1 cellular context compared by ENCODE assay signal in the genomic region with DNA sequence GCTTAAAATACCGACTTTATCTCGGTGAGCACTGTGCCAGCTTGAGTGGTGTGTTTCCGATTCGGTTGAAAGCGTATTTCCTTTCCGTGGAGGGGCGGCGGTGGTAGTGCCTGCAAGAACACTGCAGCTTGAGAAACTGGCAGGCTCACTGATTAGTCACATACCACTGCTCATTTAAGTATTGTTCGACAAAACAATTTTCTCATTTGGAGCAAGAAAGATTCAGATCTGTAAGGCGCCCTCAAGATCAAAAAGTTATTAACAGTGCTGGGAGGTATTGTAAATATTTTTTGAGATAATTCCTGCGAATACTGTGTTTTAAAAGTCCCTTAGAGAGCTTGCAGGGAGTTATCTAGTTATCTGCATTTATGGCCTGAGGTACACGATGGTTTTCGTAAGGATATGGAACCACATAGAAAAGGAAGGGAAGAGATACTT.
TF ChIP-seq lines count a peak whose summit lies in the region.

No MANE protein-coding gene starts in this region.

TF ChIP-seq in HEK293, 187 proteins besides CTCF, POLR2A, EP300 and RAD21 (continued from another document):
- no peak for TF ChIP-seq ZNF239 (tag by site-specific recombination; IDR thresholded peaks at IDR 0.05)
- TF ChIP-seq, protein P1, sequence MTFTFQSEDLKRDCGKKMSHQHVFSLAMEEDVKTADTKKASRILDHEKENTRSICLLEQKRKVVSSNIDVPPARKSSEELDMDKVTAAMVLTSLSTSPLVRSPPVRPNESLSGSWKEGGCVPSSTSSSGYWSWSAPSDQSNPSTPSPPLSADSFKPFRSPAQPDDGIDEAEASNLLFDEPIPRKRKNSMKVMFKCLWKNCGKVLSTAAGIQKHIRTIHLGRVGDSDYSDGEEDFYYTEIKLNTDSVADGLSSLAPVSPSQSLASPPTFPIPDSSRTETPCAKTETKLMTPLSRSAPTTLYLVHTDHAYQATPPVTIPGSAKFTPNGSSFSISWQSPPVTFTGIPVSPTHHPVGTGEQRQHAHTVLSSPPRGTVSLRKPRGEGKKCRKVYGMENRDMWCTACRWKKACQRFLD (tag by site-specific recombination; IDR thresholded peaks at IDR 0.05), result no peak
- TF ChIP-seq SALL2 (tag by site-specific recombination; IDR thresholded peaks at IDR 0.05; ENCODE audit: borderline replicate concordance), result no peak
- peak; percentile 25; the same call in 1 of the 2 replicates for TF ChIP-seq ZBTB17 (tag by site-specific recombination; IDR thresholded peaks at IDR 0.05)
- TF ChIP-seq ZSCAN30 (tag by site-specific recombination; IDR thresholded peaks at IDR 0.05), result peak; percentile 57; the same call in 1 of the 2 replicates
- TF ChIP-seq ZNF768 (tag by site-specific recombination; IDR thresholded peaks at IDR 0.05), result no peak
- TF ChIP-seq ZNF10 (tag by site-specific recombination; IDR thresholded peaks at IDR 0.05), result peak; percentile 75; the same call in 1 of the 2 replicates
- no peak for TF ChIP-seq ZNF311 (tag by site-specific recombination; IDR thresholded peaks at IDR 0.05; ENCODE audit: borderline replicate concordance)
- TF ChIP-seq BCL11B (tag by site-specific recombination; IDR thresholded peaks at IDR 0.05; ENCODE audit: low read depth), result no peak
- no peak for TF ChIP-seq ZNF514 (tag by site-specific recombination; IDR thresholded peaks at IDR 0.05)
- TF ChIP-seq ZNF202 (tag by site-specific recombination; IDR thresholded peaks at IDR 0.05; ENCODE audit: borderline replicate concordance), result no peak
- TF ChIP-seq ZNF174 (tag by site-specific recombination; IDR thresholded peaks at IDR 0.05), result no peak
- peak; percentile 87 for TF ChIP-seq GLIS1 (tag by site-specific recombination; IDR thresholded peaks at IDR 0.05)
- no peak for TF ChIP-seq KLF8 (tag by site-specific recombination; IDR thresholded peaks at IDR 0.05)
- no peak for TF ChIP-seq ZSCAN23 (tag by site-specific recombination; IDR thresholded peaks at IDR 0.05)
- TF ChIP-seq ZNF501 (tag by site-specific recombination; IDR thresholded peaks at IDR 0.05), result no peak
- no peak for TF ChIP-seq TRIM28 (IDR thresholded peaks at IDR 0.05; ENCODE audit: borderline replicate concordance, low read length)
- no peak for TF ChIP-seq ZBTB20 (tag by site-specific recombination; IDR thresholded peaks at IDR 0.05)
- TF ChIP-seq ZNF266 (tag by site-specific recombination; IDR thresholded peaks at IDR 0.05; ENCODE audit: low read depth), result no peak
- TF ChIP-seq ZFP41 (tag by site-specific recombination; IDR thresholded peaks at IDR 0.05; ENCODE audit: borderline replicate concordance), result no peak
- no peak for TF ChIP-seq ZNF169 (tag by site-specific recombination; IDR thresholded peaks at IDR 0.05)
- no peak for TF ChIP-seq IKZF3 (tag by site-specific recombination; IDR thresholded peaks at IDR 0.05)
- no peak for TF ChIP-seq ZNF175 (tag by site-specific recombination; IDR thresholded peaks at IDR 0.05)
- TF ChIP-seq, protein P2, sequence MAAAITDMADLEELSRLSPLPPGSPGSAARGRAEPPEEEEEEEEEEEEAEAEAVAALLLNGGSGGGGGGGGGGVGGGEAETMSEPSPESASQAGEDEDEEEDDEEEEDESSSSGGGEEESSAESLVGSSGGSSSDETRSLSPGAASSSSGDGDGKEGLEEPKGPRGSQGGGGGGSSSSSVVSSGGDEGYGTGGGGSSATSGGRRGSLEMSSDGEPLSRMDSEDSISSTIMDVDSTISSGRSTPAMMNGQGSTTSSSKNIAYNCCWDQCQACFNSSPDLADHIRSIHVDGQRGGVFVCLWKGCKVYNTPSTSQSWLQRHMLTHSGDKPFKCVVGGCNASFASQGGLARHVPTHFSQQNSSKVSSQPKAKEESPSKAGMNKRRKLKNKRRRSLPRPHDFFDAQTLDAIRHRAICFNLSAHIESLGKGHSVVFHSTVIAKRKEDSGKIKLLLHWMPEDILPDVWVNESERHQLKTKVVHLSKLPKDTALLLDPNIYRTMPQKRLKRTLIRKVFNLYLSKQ (tag by site-specific recombination; IDR thresholded peaks at IDR 0.05; ENCODE audit: borderline replicate concordance), result no peak
- TF ChIP-seq ZNF791 (tag by site-specific recombination; IDR thresholded peaks at IDR 0.05), result no peak
- no peak for TF ChIP-seq ZNF24 (tag by site-specific recombination; IDR thresholded peaks at IDR 0.05)
- TF ChIP-seq, protein P3, sequence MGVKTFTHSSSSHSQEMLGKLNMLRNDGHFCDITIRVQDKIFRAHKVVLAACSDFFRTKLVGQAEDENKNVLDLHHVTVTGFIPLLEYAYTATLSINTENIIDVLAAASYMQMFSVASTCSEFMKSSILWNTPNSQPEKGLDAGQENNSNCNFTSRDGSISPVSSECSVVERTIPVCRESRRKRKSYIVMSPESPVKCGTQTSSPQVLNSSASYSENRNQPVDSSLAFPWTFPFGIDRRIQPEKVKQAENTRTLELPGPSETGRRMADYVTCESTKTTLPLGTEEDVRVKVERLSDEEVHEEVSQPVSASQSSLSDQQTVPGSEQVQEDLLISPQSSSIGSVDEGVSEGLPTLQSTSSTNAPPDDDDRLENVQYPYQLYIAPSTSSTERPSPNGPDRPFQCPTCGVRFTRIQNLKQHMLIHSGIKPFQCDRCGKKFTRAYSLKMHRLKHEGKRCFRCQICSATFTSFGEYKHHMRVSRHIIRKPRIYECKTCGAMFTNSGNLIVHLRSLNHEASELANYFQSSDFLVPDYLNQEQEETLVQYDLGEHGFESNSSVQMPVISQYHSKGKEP (tag by site-specific recombination; IDR thresholded peaks at IDR 0.05), result peak; percentile 77
- no peak for TF ChIP-seq ZNF280C (tag by site-specific recombination; IDR thresholded peaks at IDR 0.05)
- TF ChIP-seq ZNF335 (tag by site-specific recombination; conservative IDR thresholded peaks at IDR 0.05), result peak; percentile 86
- TF ChIP-seq ZNF830 (tag by site-specific recombination; IDR thresholded peaks at IDR 0.05; ENCODE audit: low read depth), result no peak
- peak; percentile 85 for TF ChIP-seq ZNF664 (tag by site-specific recombination; IDR thresholded peaks at IDR 0.05)
- no peak for TF ChIP-seq ZNF623 (tag by site-specific recombination; IDR thresholded peaks at IDR 0.05)
- no peak for TF ChIP-seq KLF16 (tag by site-specific recombination; IDR thresholded peaks at IDR 0.05)
- peak; percentile 14; the same call in 1 of the 2 replicates for TF ChIP-seq ZNF600 (tag by site-specific recombination; IDR thresholded peaks at IDR 0.05)
- TF ChIP-seq ZNF776 (tag by site-specific recombination; IDR thresholded peaks at IDR 0.05; ENCODE audit: borderline replicate concordance), result no peak
- TF ChIP-seq ZNF138 (tag by site-specific recombination; IDR thresholded peaks at IDR 0.05; ENCODE audit: borderline replicate concordance), result no peak
- TF ChIP-seq, protein P4, sequence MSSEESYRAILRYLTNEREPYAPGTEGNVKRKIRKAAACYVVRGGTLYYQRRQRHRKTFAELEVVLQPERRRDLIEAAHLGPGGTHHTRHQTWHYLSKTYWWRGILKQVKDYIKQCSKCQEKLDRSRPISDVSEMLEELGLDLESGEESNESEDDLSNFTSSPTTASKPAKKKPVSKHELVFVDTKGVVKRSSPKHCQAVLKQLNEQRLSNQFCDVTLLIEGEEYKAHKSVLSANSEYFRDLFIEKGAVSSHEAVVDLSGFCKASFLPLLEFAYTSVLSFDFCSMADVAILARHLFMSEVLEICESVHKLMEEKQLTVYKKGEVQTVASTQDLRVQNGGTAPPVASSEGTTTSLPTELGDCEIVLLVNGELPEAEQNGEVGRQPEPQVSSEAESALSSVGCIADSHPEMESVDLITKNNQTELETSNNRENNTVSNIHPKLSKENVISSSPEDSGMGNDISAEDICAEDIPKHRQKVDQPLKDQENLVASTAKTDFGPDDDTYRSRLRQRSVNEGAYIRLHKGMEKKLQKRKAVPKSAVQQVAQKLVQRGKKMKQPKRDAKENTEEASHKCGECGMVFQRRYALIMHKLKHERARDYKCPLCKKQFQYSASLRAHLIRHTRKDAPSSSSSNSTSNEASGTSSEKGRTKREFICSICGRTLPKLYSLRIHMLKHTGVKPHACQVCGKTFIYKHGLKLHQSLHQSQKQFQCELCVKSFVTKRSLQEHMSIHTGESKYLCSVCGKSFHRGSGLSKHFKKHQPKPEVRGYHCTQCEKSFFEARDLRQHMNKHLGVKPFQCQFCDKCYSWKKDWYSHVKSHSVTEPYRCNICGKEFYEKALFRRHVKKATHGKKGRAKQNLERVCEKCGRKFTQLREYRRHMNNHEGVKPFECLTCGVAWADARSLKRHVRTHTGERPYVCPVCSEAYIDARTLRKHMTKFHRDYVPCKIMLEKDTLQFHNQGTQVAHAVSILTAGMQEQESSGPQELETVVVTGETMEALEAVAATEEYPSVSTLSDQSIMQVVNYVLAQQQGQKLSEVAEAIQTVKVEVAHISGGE (tag by site-specific recombination; conservative IDR thresholded peaks at IDR 0.05; ENCODE audit: low read depth), result no peak
TF ChIP-seq in HEK293: peak in this region for 10.
